20 cellular contexts compared by ENCODE assay signal in genomic region chr4:164856396-164856795, GRCh38.
"Had no signal": no experiment of that assay in that cellular context is flagged by ENCODE, and none has a peak within 500 bp of the region (broad histone marks: within the 10 kb centered on the region; RNA-seq: fewer than 3 reads in every experiment).

No MANE protein-coding gene starts in this region.

- H3K36me3 ChIP-seq: ascending aorta, brain microvascular endothelial cell, esophagus squamous epithelium, left lung, lower lobe of right lung, neutrophil, ovary, tibial nerve had no signal

- H3K9me3 ChIP-seq: ascending aorta, esophagus squamous epithelium, left lung, lower lobe of right lung, mucosa of descending colon, neutrophil, ovary had no signal

- H3K4me1 ChIP-seq: ascending aorta, esophagus squamous epithelium, left lung, lower lobe of right lung, tibial nerve had no signal

- H3K4me3 ChIP-seq: ascending aorta, esophagus squamous epithelium, left lung, lower lobe of right lung, mucosa of descending colon, ovary, tibial nerve had no signal

- DNase-seq: activated CD4-positive, alpha-beta T cell treated with anti-CD3 and anti-CD28 coated beads for 4 hours; activated CD4-positive, alpha-beta T cell treated with anti-CD3 and anti-CD28 coated beads, Interleukin-2, amount 50 U/mL, for 4 hours; activated effector memory CD4-positive, alpha-beta T cell treated with Interleukin-2 at 50 U/mL for 16 hours; activated naive CD4-positive, alpha-beta T cell treated with Interleukin-2 at 50 U/mL for 16 hours; activated naive CD8-positive, alpha-beta T cell treated with anti-CD3 and anti-CD28 coated beads for 36 hours; brain microvascular endothelial cell; central memory CD4-positive, alpha-beta T cell; effector CD4-positive, alpha-beta T cell; esophagus squamous epithelium; foreskin melanocyte; left lung; lower lobe of right lung; mesendoderm; mucosa of descending colon; nephron progenitor cell; ovary; stimulated activated naive CD4-positive, alpha-beta T cell had no signal

- H3K27me3 ChIP-seq: ascending aorta, brain microvascular endothelial cell, esophagus squamous epithelium, left lung, neutrophil, ovary, tibial nerve had no signal
